Comparison of ENCODE assay signal across 1 cellular context in the genomic region with DNA sequence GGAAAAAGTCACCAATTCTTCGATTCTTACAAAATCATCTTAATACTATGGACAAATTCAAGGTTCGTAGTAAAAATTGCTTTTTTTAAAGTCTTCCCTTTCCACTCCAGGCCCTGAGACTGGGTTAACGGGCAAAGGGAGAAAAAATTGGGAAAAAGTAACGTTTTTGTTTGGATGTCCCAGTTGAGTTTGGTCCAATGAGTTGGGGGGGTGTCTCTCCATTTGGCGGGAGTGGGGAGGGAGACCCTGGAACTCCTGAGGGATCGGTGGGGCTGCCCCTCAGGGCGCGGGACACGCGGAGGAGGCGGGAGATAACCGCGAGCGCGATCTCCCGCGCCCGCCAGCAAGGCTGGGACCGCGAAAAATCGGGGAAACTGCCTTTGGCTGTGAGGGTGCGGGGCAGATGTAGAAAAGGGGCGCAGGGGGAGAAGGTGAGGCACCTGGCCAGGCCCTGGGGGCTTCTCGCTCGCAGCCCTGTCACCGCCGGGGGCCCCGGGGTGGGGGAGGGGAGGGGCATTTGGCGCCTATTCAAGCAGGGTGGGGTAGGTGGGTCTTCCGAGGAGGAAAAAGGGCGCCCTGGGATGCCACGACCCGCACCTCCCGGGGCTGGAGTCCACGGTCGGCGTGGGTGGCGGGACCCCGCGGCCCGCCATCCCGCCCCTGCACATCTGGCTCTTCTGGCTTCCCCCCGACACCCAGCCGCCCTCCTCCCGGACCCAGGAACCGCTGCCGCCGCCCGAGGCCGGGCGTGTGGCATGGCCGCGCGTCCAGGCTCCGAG.
TF ChIP-seq lines count a peak whose summit lies in the region.

No MANE protein-coding gene starts in this region.

TF ChIP-seq in SK-N-SH treated with all-trans-retinoic acid at 6 μM for 48 hours, 23 proteins besides CTCF, POLR2A, EP300 and RAD21 (continued from another document):
- TF ChIP-seq, protein P1, sequence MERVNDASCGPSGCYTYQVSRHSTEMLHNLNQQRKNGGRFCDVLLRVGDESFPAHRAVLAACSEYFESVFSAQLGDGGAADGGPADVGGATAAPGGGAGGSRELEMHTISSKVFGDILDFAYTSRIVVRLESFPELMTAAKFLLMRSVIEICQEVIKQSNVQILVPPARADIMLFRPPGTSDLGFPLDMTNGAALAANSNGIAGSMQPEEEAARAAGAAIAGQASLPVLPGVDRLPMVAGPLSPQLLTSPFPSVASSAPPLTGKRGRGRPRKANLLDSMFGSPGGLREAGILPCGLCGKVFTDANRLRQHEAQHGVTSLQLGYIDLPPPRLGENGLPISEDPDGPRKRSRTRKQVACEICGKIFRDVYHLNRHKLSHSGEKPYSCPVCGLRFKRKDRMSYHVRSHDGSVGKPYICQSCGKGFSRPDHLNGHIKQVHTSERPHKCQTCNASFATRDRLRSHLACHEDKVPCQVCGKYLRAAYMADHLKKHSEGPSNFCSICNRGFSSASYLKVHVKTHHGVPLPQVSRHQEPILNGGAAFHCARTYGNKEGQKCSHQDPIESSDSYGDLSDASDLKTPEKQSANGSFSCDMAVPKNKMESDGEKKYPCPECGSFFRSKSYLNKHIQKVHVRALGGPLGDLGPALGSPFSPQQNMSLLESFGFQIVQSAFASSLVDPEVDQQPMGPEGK (CRISPR knock-in tag; IDR thresholded peaks at IDR 0.05; ENCODE audit: borderline replicate concordance), result no peak
- TF ChIP-seq ZNF565 (CRISPR knock-in tag; conservative IDR thresholded peaks at IDR 0.05; ENCODE audit: low read depth) (no peak), ISL1 (CRISPR knock-in tag; IDR thresholded peaks at IDR 0.05) (no peak), ZFP3 (CRISPR knock-in tag; IDR thresholded peaks at IDR 0.05) (no peak), TCF4 (CRISPR knock-in tag; IDR thresholded peaks at IDR 0.05; ENCODE audit: borderline replicate concordance) (no peak), TOX (CRISPR knock-in tag; IDR thresholded peaks at IDR 0.05; ENCODE audit: borderline replicate concordance) (no peak)
